Comparison of ENCODE assay signal across 30 cellular contexts in the genomic region with DNA sequence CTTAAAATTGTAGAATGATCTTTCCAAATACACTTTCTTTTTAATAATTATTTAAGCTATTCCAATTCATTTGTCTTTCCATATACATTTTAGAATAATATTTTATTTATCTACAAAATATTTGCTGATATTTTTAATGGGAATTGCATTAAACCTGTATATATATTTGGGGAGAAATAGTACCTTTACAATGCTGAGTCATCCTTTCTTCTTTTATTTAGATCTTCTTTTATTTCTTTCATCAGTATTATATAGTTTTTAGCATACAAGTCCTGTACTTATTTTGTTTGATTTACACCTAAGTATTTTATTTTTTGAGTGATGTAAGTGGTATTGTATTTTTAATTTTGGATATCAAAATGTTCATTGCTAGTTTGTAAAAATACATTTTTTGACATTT.
"Had no signal": no experiment of that assay in that cellular context is flagged by ENCODE, and none has a peak within 500 bp of the region (broad histone marks: within the 10 kb centered on the region; RNA-seq: fewer than 3 reads in every experiment).

No MANE protein-coding gene starts in this region.

- H3K4me1 ChIP-seq: adrenal gland, body of pancreas, colonic mucosa, esophagus squamous epithelium, heart left ventricle had no signal

- H3K36me3 ChIP-seq: adrenal gland, colonic mucosa, esophagus squamous epithelium, heart left ventricle, WERI-Rb-1 had no signal

- ATAC-seq: activated CD4-positive, CD25-positive, alpha-beta regulatory T cell treated with anti-CD3 and anti-CD28 coated beads, Interleukin-2, amount 50 U/mL, for 24 hours; activated CD8-positive, alpha-beta T cell treated with anti-CD3 and anti-CD28 coated beads for 36 hours; activated T-cell treated with anti-CD3 and anti-CD28 coated beads, Interleukin-2, amount 50 U/mL, for 4 hours; activated T-helper 17 cell treated with anti-CD3 and anti-CD28 coated beads, Interleukin-2, amount 50 U/mL, for 72 hours; body of pancreas; heart left ventricle; T-helper 17 cell had no signal

- H3K4me2 ChIP-seq: hepatocyte had no signal

- H3K27me3 ChIP-seq: adrenal gland, body of pancreas, colonic mucosa, esophagus squamous epithelium, heart left ventricle, hepatocyte had no signal

- H3K9me3 ChIP-seq: adrenal gland, body of pancreas, colonic mucosa, esophagus squamous epithelium, heart left ventricle had no signal

- H3K27ac ChIP-seq: adrenal gland, body of pancreas, colonic mucosa, epithelial cell of prostate, esophagus squamous epithelium, heart left ventricle, hepatocyte, WERI-Rb-1 had no signal

- H2AFZ ChIP-seq: hepatocyte had no signal

- FAIRE-seq: endometrium, endothelial cell of umbilical vein had no signal

- H3K4me3 ChIP-seq: adrenal gland, body of pancreas, colonic mucosa, esophagus squamous epithelium, heart left ventricle, hepatocyte had no signal

- DNase-seq: activated B cell treated with CpG ODN at 0.5 μM for 24 hours; activated CD4-positive, alpha-beta T cell treated with anti-CD3 and anti-CD28 coated beads for 48 hours; activated CD4-positive, alpha-beta T cell treated with anti-CD3 and anti-CD28 coated beads, Interleukin-2, amount 50 U/mL, for 1 hour; activated CD4-positive, alpha-beta T cell treated with anti-CD3 and anti-CD28 coated beads, Interleukin-2, amount 50 U/mL, for 48 hours; activated CD8-positive, alpha-beta memory T cell treated with anti-CD3 and anti-CD28 coated beads for 24 hours; activated CD8-positive, alpha-beta T cell treated with anti-CD3 and anti-CD28 coated beads for 36 hours; activated effector memory CD4-positive, alpha-beta T cell treated with Interleukin-2 at 50 U/mL for 16 hours; activated gamma-delta T cell treated with Interleukin-2 at 50 U/mL for 16 hours; activated naive CD4-positive, alpha-beta T cell treated with anti-CD3 and anti-CD28 coated beads, Interleukin-2, amount 50 U/mL, for 16 hours; activated naive CD4-positive, alpha-beta T cell treated with Interleukin-2 at 50 U/mL for 16 hours; activated T-cell treated with anti-CD3 and anti-CD28 coated beads, Interleukin-2, amount 50 U/mL, for 4 hours; adrenal gland; amygdala; aorta; body of pancreas; caudate nucleus; colonic mucosa; effector CD8-positive, alpha-beta T cell; esophagus squamous epithelium; foreskin melanocyte; heart left ventricle; T-helper 17 cell; T1000; WERI-Rb-1 had no signal
